Comparison of ENCODE assay signal across 25 cellular contexts in the genomic region with DNA sequence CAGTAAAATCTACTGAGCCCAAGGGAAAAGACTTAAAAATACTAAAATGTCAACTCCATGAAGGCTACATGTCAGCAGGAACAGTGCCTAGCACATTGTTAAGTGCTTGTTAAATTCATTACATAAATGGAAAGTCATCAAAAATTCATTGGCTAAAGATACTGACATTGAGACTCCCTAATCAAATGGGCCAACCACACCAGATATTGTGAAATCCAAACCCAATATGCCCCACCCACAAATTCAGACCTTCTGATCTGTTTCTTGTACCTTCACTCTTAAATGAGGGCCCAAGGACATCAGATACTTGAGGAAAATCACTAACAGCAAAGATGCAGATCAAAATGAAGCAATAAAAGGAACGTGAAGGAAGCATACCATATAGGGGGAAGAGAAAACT.
"Had no signal": no experiment of that assay in that cellular context is flagged by ENCODE, and none has a peak within 500 bp of the region (broad histone marks: within the 10 kb centered on the region; RNA-seq: fewer than 3 reads in every experiment).

No MANE protein-coding gene starts in this region.

- H3K4me3 ChIP-seq: ascending aorta, gastroesophageal sphincter, prostate gland, smooth muscle cell, transverse colon had no signal

- H3K27me3 Mint-ChIP-seq: activated B cell treated with CpG ODN at 0.5 μM for 24 hours; brain; effector memory CD8-positive, alpha-beta T cell; stimulated activated memory B cell treated with anti-CD40 and anti-IgM and Interleukin-4, amounts not matched to agents 10 μg/mL and 1 μg/mL and 100 μg/mL, for 72 hours; T-cell had no signal

- H3K9me3 ChIP-seq: ascending aorta, gastroesophageal sphincter, neutrophil, prostate gland, transverse colon had no signal

- H3K27ac ChIP-seq: ascending aorta, gastroesophageal sphincter, prostate gland, transverse colon had no signal

- H3K27me3 ChIP-seq: ascending aorta, gastroesophageal sphincter, neutrophil, transverse colon had no signal

- DNase-seq: activated B cell treated with CpG ODN at 0.5 μM for 24 hours; activated CD4-positive, alpha-beta T cell treated with anti-CD3 and anti-CD28 coated beads for 4 hours; activated CD4-positive, alpha-beta T cell treated with anti-CD3 and anti-CD28 coated beads, Interleukin-2, amount 50 U/mL, for 48 hours; activated effector memory CD4-positive, alpha-beta T cell treated with anti-CD3 and anti-CD28 coated beads, Interleukin-2, amount 50 U/mL, for 16 hours; activated naive CD4-positive, alpha-beta T cell treated with anti-CD3 and anti-CD28 coated beads, Interleukin-2, amount 50 U/mL, for 16 hours; cortex of kidney; effector memory CD8-positive, alpha-beta T cell; hippocampal formation; left cardiac atrium; left ventricle myocardium superior; stimulated activated CD4-positive, alpha-beta T cell treated with anti-CD3 and anti-CD28 coated beads, Interleukin-1b, Interleukin-23, amount 100 ng/mL, for 48 hours; stimulated activated CD4-positive, alpha-beta T cell treated with anti-CD3 and anti-CD28 coated beads, Interleukin-4, amount 100 ng/mL, for 4 hours; stimulated activated CD8-positive, alpha-beta memory T cell treated with anti-CD3 and anti-CD28 coated beads, Interleukin-4, amount 100 ng/mL, for 48 hours; T-cell; transverse colon had no signal

- H3K4me1 Mint-ChIP-seq: activated B cell treated with CpG ODN at 0.5 μM for 24 hours; nephron; stimulated activated memory B cell treated with anti-CD40 and anti-IgM and Interleukin-4, amounts not matched to agents 10 μg/mL and 1 μg/mL and 100 μg/mL, for 72 hours had no signal

- H3K4me3 Mint-ChIP-seq: activated B cell treated with CpG ODN at 0.5 μM for 24 hours; activated T-helper 1 cell treated with anti-CD3 and anti-CD28 coated beads, Interleukin-12 subunit alpha, Interleukin-12 subunit beta, Interleukin-2, Interleukin-4 antibody, amounts not matched to agents 30 ng/mL and 10 ng/mL and 1 ng/mL, durations not matched to agents 14 hours and 24 hours and 36 hours; brain; effector memory CD8-positive, alpha-beta T cell; nephron; stimulated activated memory B cell treated with anti-CD40 and anti-IgM and Interleukin-4, amounts not matched to agents 10 μg/mL and 1 μg/mL and 100 μg/mL, for 72 hours; T-cell; T-helper 2 cell treated with Interferon-gamma antibody and Interleukin-4, amounts not matched to agents 5 μg/mL and 100 μg/mL, for 36 hours had no signal

- H3K9me3 Mint-ChIP-seq: activated B cell treated with CpG ODN at 0.5 μM for 24 hours; activated T-helper 1 cell treated with anti-CD3 and anti-CD28 coated beads, Interleukin-12 subunit alpha, Interleukin-12 subunit beta, Interleukin-2, Interleukin-4 antibody, amounts not matched to agents 30 ng/mL and 10 ng/mL and 1 ng/mL, durations not matched to agents 14 hours and 24 hours and 36 hours; brain; effector memory CD8-positive, alpha-beta T cell; nephron; stimulated activated memory B cell treated with anti-CD40 and anti-IgM and Interleukin-4, amounts not matched to agents 10 μg/mL and 1 μg/mL and 100 μg/mL, for 72 hours; T-cell; T-helper 2 cell treated with Interferon-gamma antibody and Interleukin-4, amounts not matched to agents 5 μg/mL and 100 μg/mL, for 36 hours had no signal

- H3K4me1 ChIP-seq: ascending aorta, prostate gland, transverse colon had no signal

- ATAC-seq: effector memory CD8-positive, alpha-beta T cell; gastroesophageal sphincter; left cardiac atrium; left ventricle myocardium superior; stimulated activated memory B cell treated with anti-CD40 and anti-IgM and Interleukin-4, amounts not matched to agents 10 μg/mL and 1 μg/mL and 100 μg/mL, for 72 hours; T-cell had no signal

- H3K27ac Mint-ChIP-seq: activated B cell treated with CpG ODN at 0.5 μM for 24 hours; activated T-helper 1 cell treated with anti-CD3 and anti-CD28 coated beads, Interleukin-12 subunit alpha, Interleukin-12 subunit beta, Interleukin-2, Interleukin-4 antibody, amounts not matched to agents 30 ng/mL and 10 ng/mL and 1 ng/mL, durations not matched to agents 14 hours and 24 hours and 36 hours; brain; nephron; T-helper 2 cell treated with Interferon-gamma antibody and Interleukin-4, amounts not matched to agents 5 μg/mL and 100 μg/mL, for 36 hours had no signal
